11 cellular contexts compared by ENCODE assay signal in genomic region chr3:71060536-71060935, GRCh38.
DNase-seq lines count a peak whose midpoint lies in the region.
"Had no signal": no experiment of that assay in that cellular context is flagged by ENCODE, and none has a peak within 500 bp of the region (broad histone marks: within the 10 kb centered on the region; RNA-seq: fewer than 3 reads in every experiment).

No MANE protein-coding gene starts in this region.

- H3K4me3 ChIP-seq in CD4-positive, alpha-beta memory T cell (ENCODE audit: low read length in 2 of 2) = peak overlapping the region in 1 of 2 donors; percentile 13
- no peak overlapping the region for H3K4me3 ChIP-seq in Karpas-422 (ENCODE audit: low read length)
- H3K4me3 ChIP-seq in effector memory CD4-positive, alpha-beta T cell (ENCODE audit: insufficient read depth, low read depth, low read length, poor library complexity, severe bottlenecking) = peak overlapping the region; percentile 72
- H3K4me3 ChIP-seq in rectal smooth muscle tissue (ENCODE audit: low read length) = no peak overlapping the region

- peak overlapping the region; percentile 90 for H3K27ac ChIP-seq in CD4-positive, alpha-beta memory T cell (ENCODE audit: low read depth, low read length)
- H3K27ac ChIP-seq in Karpas-422 (ENCODE audit: low read length) = peak overlapping the region; percentile 82
- H3K27ac ChIP-seq in effector memory CD4-positive, alpha-beta T cell (ENCODE audit: insufficient read depth, low read length, poor library complexity, severe bottlenecking) = peak overlapping the region; percentile 96
- H3K27ac ChIP-seq in rectal smooth muscle tissue (ENCODE audit: low read depth, low read length) = peak overlapping the region; percentile 96

- H3K36me3 Mint-ChIP-seq in CD4-positive, alpha-beta memory T cell = peaks cover 0 to 27% of the 10 kb centered on the region in 2 donors

- no peaks in the 10 kb centered on the region for H3K27me3 ChIP-seq in CD4-positive, alpha-beta memory T cell (ENCODE audit: insufficient read depth, low read length)
- H3K27me3 ChIP-seq in Karpas-422 (ENCODE audit: low read length) = no peaks in the 10 kb centered on the region
- no peaks in the 10 kb centered on the region for H3K27me3 ChIP-seq in effector memory CD4-positive, alpha-beta T cell (replicated peaks; ENCODE audit: control insufficient read depth, insufficient read depth, low read length, poor library complexity, severe bottlenecking)
- no peaks in the 10 kb centered on the region for H3K27me3 ChIP-seq in rectal smooth muscle tissue (ENCODE audit: control insufficient read depth, insufficient read depth, low read length)

- H4K20me1 ChIP-seq in Karpas-422 (ENCODE audit: insufficient read depth, low read depth, low read length) = peaks cover 34% of the 10 kb centered on the region

- peaks cover 95% of the 10 kb centered on the region for H3K79me2 ChIP-seq in Karpas-422 (ENCODE audit: low read length)

- H3K9me2 ChIP-seq in Karpas-422 (replicated peaks; ENCODE audit: insufficient read depth, low read length) = no peaks in the 10 kb centered on the region

- H3K27ac Mint-ChIP-seq in CD4-positive, alpha-beta memory T cell = peak overlapping the region in 4 of 7 donors; percentile 81 to 94 (median 88)
- H3K27ac Mint-ChIP-seq: activated CD4-positive, alpha-beta T cell treated with anti-CD3 and anti-CD28 coated beads for 36 hours had no signal

- no peak overlapping the region for H2AFZ ChIP-seq in Karpas-422 (ENCODE audit: low read length)

- peaks cover 72% of the 10 kb centered on the region for H3K4me1 ChIP-seq in CD4-positive, alpha-beta memory T cell (ENCODE audit: insufficient read depth, low read length)
- H3K4me1 ChIP-seq in Karpas-422 (ENCODE audit: low read length) (peaks cover 91% of the 10 kb centered on the region), rectal smooth muscle tissue (ENCODE audit: control insufficient read depth, insufficient read depth, low read length) (peaks cover 44% of the 10 kb centered on the region)
- peaks cover 56% of the 10 kb centered on the region for H3K4me1 ChIP-seq in effector memory CD4-positive, alpha-beta T cell (ENCODE audit: control insufficient read depth, insufficient read depth, low read length, poor library complexity, severe bottlenecking)

- no peaks in the 10 kb centered on the region for H3K27me3 Mint-ChIP-seq in CD4-positive, alpha-beta memory T cell
- H3K27me3 Mint-ChIP-seq: activated CD4-positive, alpha-beta T cell treated with anti-CD3 and anti-CD28 coated beads for 36 hours had no signal

- H3K9ac ChIP-seq in Karpas-422 (ENCODE audit: low read length) = no peak overlapping the region
- no peak overlapping the region for H3K9ac ChIP-seq in rectal smooth muscle tissue (ENCODE audit: low read length)

- peak in 4 of 5 donors; percentile 39 to 46 (median 43) for DNase-seq in CD4-positive, alpha-beta memory T cell
- DNase-seq in Karpas-422 = no peak
- DNase-seq in effector memory CD4-positive, alpha-beta T cell = no peak
- DNase-seq in NCI-H2081 treated with DMSO at 0.1 percent for 48 hours (lab: John Stamatoyannopoulos, UW) = no peak
- DNase-seq in activated CD4-positive, alpha-beta T cell treated with anti-CD3 and anti-CD28 coated beads, Interleukin-2, amount 50 U/mL, for 1 hour = no peak
- DNase-seq in activated gamma-delta T cell treated with Interleukin-2 at 50 U/mL for 16 hours = no peak
- DNase-seq: activated CD4-positive, alpha-beta T cell treated with anti-CD3 and anti-CD28 coated beads for 36 hours; activated gamma-delta T cell; KG1; NCI-H1930 had no signal

- intact Hi-C loops in CD4-positive, alpha-beta memory T cell (cut with micrococcal nuclease) = loop anchor here (5.0 to 10.0 kb wide), 3 partner anchors 247 to 662 kb away; no protein-coding TSS in a partner anchor

- H3K4me2 ChIP-seq in Karpas-422 (ENCODE audit: low read depth, low read length, poor library complexity, severe bottlenecking) = peak overlapping the region; percentile 4

- CTCF ChIA-PET in CD4-positive, alpha-beta memory T cell (lab: Charles Lee; ENCODE audit: partially characterized antibody) = interaction anchor here (0.9 to 3.6 kb wide), 10 partner anchors 8 to 451 kb away, joined by 3 to 17 read pairs (median 5); no protein-coding TSS in a partner anchor

- POLR2A ChIA-PET in CD4-positive, alpha-beta memory T cell (lab: Charles Lee; ENCODE audit: partially characterized antibody) = interaction anchor here (1.1 to 7.9 kb wide), 6 partner anchors 11 to 522 kb away, joined by 4 to 97 read pairs (median 34); no protein-coding TSS in a partner anchor

- H3K36me3 ChIP-seq in CD4-positive, alpha-beta memory T cell (ENCODE audit: insufficient read depth, low read length) = no peaks in the 10 kb centered on the region
- H3K36me3 ChIP-seq in Karpas-422 (ENCODE audit: insufficient read depth, low read length) (peaks cover under 1% of the 10 kb centered on the region; the same call in 1 of the 2 replicates), rectal smooth muscle tissue (ENCODE audit: control insufficient read depth, insufficient read depth, low read length) (no peaks in the 10 kb centered on the region)
- no peaks in the 10 kb centered on the region for H3K36me3 ChIP-seq in effector memory CD4-positive, alpha-beta T cell (ENCODE audit: control insufficient read depth, insufficient read depth, low read length)

- H3K4me3 Mint-ChIP-seq in CD4-positive, alpha-beta memory T cell = peak overlapping the region in 2 of 8 donors; percentile 21 to 70
- H3K4me3 Mint-ChIP-seq: activated CD4-positive, alpha-beta T cell treated with anti-CD3 and anti-CD28 coated beads for 36 hours had no signal

- peaks cover under 1 to 69% (median 59%) of the 10 kb centered on the region in 4 donors for H3K4me1 Mint-ChIP-seq in CD4-positive, alpha-beta memory T cell

- H3K9me3 Mint-ChIP-seq in CD4-positive, alpha-beta memory T cell = no peaks in the 10 kb centered on the region

- no peaks in the 10 kb centered on the region for H3K9me3 ChIP-seq in CD4-positive, alpha-beta memory T cell (ENCODE audit: control insufficient read depth in 1 of 2, low read length in 2 of 2)
- H3K9me3 ChIP-seq in Karpas-422 (ENCODE audit: low read length) = no peaks in the 10 kb centered on the region
- no peaks in the 10 kb centered on the region for H3K9me3 ChIP-seq in effector memory CD4-positive, alpha-beta T cell (ENCODE audit: control insufficient read depth, low read length)

Comparison
In these comparisons a context has a peak if more than half of its experiments do, and no peak if none do; other contexts are left out.
1. DNase-seq: peak in CD4-positive, alpha-beta memory T cell (4 of 5); none in Karpas-422 (single experiment), effector memory CD4-positive, alpha-beta T cell (0 of 3), NCI-H2081 treated with DMSO at 0.1 percent for 48 hours (single experiment), activated CD4-positive, alpha-beta T cell treated with anti-CD3 and anti-CD28 coated beads, Interleukin-2, amount 50 U/mL, for 1 hour (single experiment) and activated gamma-delta T cell treated with Interleukin-2 at 50 U/mL for 16 hours (single experiment).
2. Peak in every context shown above with its lines, with median percentiles within 50 percentile points of each other: H3K27ac ChIP-seq.